ENCODE assay signal across 22 cellular contexts in the genomic region with DNA sequence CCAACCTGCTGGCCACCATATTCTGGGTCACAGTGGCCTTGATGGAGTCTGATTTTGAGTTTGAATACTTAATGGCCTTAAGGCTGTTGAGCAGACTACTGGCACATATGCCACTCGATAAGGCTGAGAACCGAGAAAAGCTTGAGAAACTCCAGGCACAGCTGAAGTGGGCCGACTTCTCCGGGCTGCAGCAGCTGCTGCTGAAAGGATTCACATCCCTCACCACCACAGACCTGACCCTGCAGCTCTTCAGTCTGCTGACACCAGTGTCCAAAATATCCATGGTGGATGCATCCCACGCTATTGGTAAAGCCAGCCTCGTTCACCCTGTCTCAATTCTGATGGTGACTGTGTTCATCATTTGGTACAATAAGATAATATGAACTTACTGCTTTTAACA.
A peak's percentile ranks its signal among the peaks of the same experiment; 100 is the strongest.
DNase-seq lines count a peak whose midpoint lies in the region; ATAC-seq and TF ChIP-seq lines count a peak whose summit lies in the region.
"Had no signal": no experiment of that assay in that cellular context is flagged by ENCODE, and none has a peak within 500 bp of the region (broad histone marks: within the 10 kb centered on the region; RNA-seq: fewer than 3 reads in every experiment).

No MANE protein-coding gene starts in this region.

- no peak overlapping the region for H2BK120ac ChIP-seq in mesenchymal stem cell (ENCODE audit: low read depth, low read length)
- H2BK120ac ChIP-seq in neuronal stem cell (ENCODE audit: low read depth, low read length): no peak overlapping the region

- H3K4me1 ChIP-seq in mesenchymal stem cell (ENCODE audit: control insufficient read depth, insufficient read depth, low read depth, low read length): no peaks in the 10 kb centered on the region
- H3K4me1 ChIP-seq in neuronal stem cell (ENCODE audit: control insufficient read depth in 2 of 2, insufficient read depth in 1 of 2, low read depth in 1 of 2, low read length in 2 of 2): no peaks in the 10 kb centered on the region
- H3K4me1 ChIP-seq: A549, BE2C had no signal

- H4K8ac ChIP-seq in mesenchymal stem cell (ENCODE audit: low read length): peak overlapping the region; percentile 24
- H4K8ac ChIP-seq in neuronal stem cell (ENCODE audit: low read depth, low read length): no peak overlapping the region

- no peaks in the 10 kb centered on the region for H3K27me3 ChIP-seq in mesenchymal stem cell (ENCODE audit: control insufficient read depth in 1 of 2, insufficient read depth in 1 of 2, low read length in 2 of 2)
- no peaks in the 10 kb centered on the region for H3K27me3 ChIP-seq in neuronal stem cell (ENCODE audit: control insufficient read depth in 3 of 3, insufficient read depth in 3 of 3, low read depth in 1 of 3, low read length in 3 of 3)
- H3K27me3 ChIP-seq: BE2C; BLaER1 treated with 17β-estradiol and CSF1 and Interleukin-3, amounts not matched to agents 10 nM and 100 nM had no signal

- 97% methylated on average over 4 of the region's 6 CpGs for WGBS in mesenchymal stem cell
- WGBS in neuronal stem cell (ENCODE audit: extremely low coverage in 2 of 2, insufficient read length in 2 of 2, insufficient replicate concordance in 1 of 2), 2 donors: no CpG with 5 or more reads among the region's 6 CpGs

- H3K27ac ChIP-seq in mesenchymal stem cell (ENCODE audit: low read length, poor library complexity, severe bottlenecking) (no peak overlapping the region), neuronal stem cell (replicated peaks; ENCODE audit: low read length) (no peak overlapping the region)
- H3K27ac ChIP-seq: A549; BLaER1 treated with 17β-estradiol and CSF1 and Interleukin-3, amounts not matched to agents 10 nM and 100 nM; GM23248 had no signal

- H2BK12ac ChIP-seq in mesenchymal stem cell (ENCODE audit: low read length in 2 of 2) (no peak overlapping the region), neuronal stem cell (ENCODE audit: low read length) (no peak overlapping the region)

- no peak overlapping the region for H3K4me2 ChIP-seq in mesenchymal stem cell (ENCODE audit: low read length, poor library complexity, severe bottlenecking)
- H3K4me2 ChIP-seq in neuronal stem cell (ENCODE audit: insufficient read depth, low read length, poor library complexity, severe bottlenecking): no peak overlapping the region
- H3K4me2 ChIP-seq: A549; BLaER1 treated with 17β-estradiol and CSF1 and Interleukin-3, amounts not matched to agents 10 nM and 100 nM had no signal

- H3K79me1 ChIP-seq in mesenchymal stem cell (replicated peaks; ENCODE audit: low read length, poor library complexity, severe bottlenecking): no peaks in the 10 kb centered on the region
- no peaks in the 10 kb centered on the region for H3K79me1 ChIP-seq in neuronal stem cell (ENCODE audit: low read depth, low read length)

- H3K4me3 ChIP-seq in mesenchymal stem cell (ENCODE audit: insufficient read depth in 1 of 2, low read depth in 1 of 2, low read length in 2 of 2): no peak overlapping the region
- no peak overlapping the region for H3K4me3 ChIP-seq in neuronal stem cell (ENCODE audit: low read length in 2 of 2)
- H3K4me3 ChIP-seq: A549; BLaER1 treated with 17β-estradiol and CSF1 and Interleukin-3, amounts not matched to agents 10 nM and 100 nM; GM12878; GM23248 had no signal

- H2AK5ac ChIP-seq in mesenchymal stem cell (ENCODE audit: low read length, severe bottlenecking) (no peak overlapping the region), neuronal stem cell (ENCODE audit: low read depth, low read length) (no peak overlapping the region)

- H2BK5ac ChIP-seq in mesenchymal stem cell (ENCODE audit: low read depth, low read length, poor library complexity, severe bottlenecking) (no peak overlapping the region), neuronal stem cell (ENCODE audit: low read length) (no peak overlapping the region)

- no peaks in the 10 kb centered on the region for H3K9me3 ChIP-seq in mesenchymal stem cell (ENCODE audit: control insufficient read depth, low read length)
- peaks cover 1 to 5% of the 10 kb centered on the region in 2 donors for H3K9me3 ChIP-seq in neuronal stem cell (replicated peaks in 1 of 2; ENCODE audit: control insufficient read depth in 2 of 2, insufficient read depth in 1 of 2, low read depth in 1 of 2, low read length in 2 of 2)
- H3K9me3 ChIP-seq: A549, BE2C had no signal

- no peak overlapping the region for H3K18ac ChIP-seq in mesenchymal stem cell (ENCODE audit: low read depth in 1 of 2, low read length in 2 of 2)
- H3K18ac ChIP-seq in neuronal stem cell (ENCODE audit: low read length): no peak overlapping the region

- H3K23ac ChIP-seq in mesenchymal stem cell (ENCODE audit: low read length in 2 of 2) (no peak overlapping the region), neuronal stem cell (ENCODE audit: low read depth, low read length, poor library complexity) (no peak overlapping the region)

- ATAC-seq in GM18505 (IDR thresholded peaks at IDR 0.05; ENCODE audit: unreplicated experiment) (no peak), HG03442 (IDR thresholded peaks at IDR 0.05; ENCODE audit: unreplicated experiment) (no peak)
- ATAC-seq: A549, GM12878 had no signal

- H4K91ac ChIP-seq in mesenchymal stem cell (ENCODE audit: low read length): no peak overlapping the region
- H4K91ac ChIP-seq in neuronal stem cell (ENCODE audit: low read depth, low read length, poor library complexity): no peak overlapping the region

- H3K4ac ChIP-seq in mesenchymal stem cell (ENCODE audit: low read depth in 1 of 2, low read length in 2 of 2): no peak overlapping the region
- H3K4ac ChIP-seq in neuronal stem cell (ENCODE audit: low read length): no peak overlapping the region

- H3K9ac ChIP-seq in mesenchymal stem cell (ENCODE audit: low read length) (no peak overlapping the region), neuronal stem cell (ENCODE audit: low read depth, low read length, poor library complexity) (peak overlapping the region; percentile 50)
- H3K9ac ChIP-seq: BLaER1 treated with 17β-estradiol and CSF1 and Interleukin-3, amounts not matched to agents 10 nM and 100 nM; GM23248 had no signal

- H3K36me3 ChIP-seq in mesenchymal stem cell (ENCODE audit: control insufficient read depth in 1 of 2, insufficient read depth in 2 of 2, low read depth in 1 of 2, low read length in 2 of 2): peaks cover 6 to 44% of the 10 kb centered on the region in 2 experiments
- H3K36me3 ChIP-seq in neuronal stem cell (replicated peaks in 1 of 2; ENCODE audit: control insufficient read depth in 2 of 2, insufficient read depth in 2 of 2, low read length in 2 of 2): peaks cover 0 to 15% of the 10 kb centered on the region in 2 donors

- peak; percentile 9 to 73 for DNase-seq in NCI-H524 (lab: John Stamatoyannopoulos, UW)
- DNase-seq in mesenchymal stem cell: no peak
- DNase-seq in neuronal stem cell (ENCODE audit: low spot score): no peak
- DNase-seq in NCI-H187 (lab: John Stamatoyannopoulos, UW): no peak
- DNase-seq: 8988T; ACHN; AML-193; BE2C; CD4-positive, alpha-beta T cell; CD8-positive, alpha-beta memory T cell; DMS 273 treated with DMSO at 0.1 percent for 48 hours; DMS79; EL; GDM1; GM23248; H7; HCEC 1CT had no signal

- TF ChIP-seq POLR2A in GM18505 (IDR thresholded peaks at IDR 0.05; ENCODE audit: borderline replicate concordance, extremely low read depth, insufficient read depth, insufficient read length): no peak

- no peak overlapping the region for H2AFZ ChIP-seq in mesenchymal stem cell (ENCODE audit: low read depth, low read length)
- no peak overlapping the region for H2AFZ ChIP-seq in neuronal stem cell (ENCODE audit: low read length)
- H2AFZ ChIP-seq: GM23248 had no signal

- no peak overlapping the region for H2BK15ac ChIP-seq in mesenchymal stem cell (ENCODE audit: low read depth, poor library complexity, severe bottlenecking)
- no peak overlapping the region for H2BK15ac ChIP-seq in neuronal stem cell (ENCODE audit: low read length)

- H3K14ac ChIP-seq in mesenchymal stem cell (ENCODE audit: low read length in 2 of 2): no peak overlapping the region
- no peak overlapping the region for H3K14ac ChIP-seq in neuronal stem cell (ENCODE audit: low read length)

Comparison
In these comparisons a context has a peak if more than half of its experiments do, and no peak if none do; other contexts are left out.
1. DNase-seq: peak in NCI-H524 (2 of 2); none in mesenchymal stem cell (single experiment), neuronal stem cell (single experiment) and NCI-H187 (0 of 2).